9 cellular contexts compared by ENCODE assay signal in the genomic region with DNA sequence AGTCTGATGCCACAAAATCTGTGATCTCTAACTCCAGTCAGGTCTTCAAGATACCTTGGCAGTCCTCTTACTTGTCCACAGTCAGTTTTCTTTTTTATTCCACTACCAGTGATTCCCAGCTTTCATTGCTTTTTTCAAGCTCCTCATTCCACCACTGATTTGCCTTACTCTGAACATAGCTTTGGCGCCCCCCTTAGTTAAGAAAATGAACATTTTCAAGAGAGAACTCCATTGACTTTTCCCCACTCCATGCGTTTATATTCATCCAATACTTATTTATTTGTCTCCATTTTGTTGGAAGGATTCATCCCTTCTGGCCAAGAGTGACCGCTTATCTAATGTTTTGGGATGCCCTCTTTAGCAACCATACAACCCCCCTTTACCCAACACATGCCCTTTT. TPM values are rescaled to one million over a fixed set of nuclear protein-coding genes. Genes with fewer than 3 reads are reported as not detected.
A peak's percentile ranks its signal among the peaks of the same experiment; 100 is the strongest.
DNase-seq lines count a peak whose midpoint lies in the region; ATAC-seq and TF ChIP-seq lines count a peak whose summit lies in the region.
"Had no signal": no experiment of that assay in that cellular context is flagged by ENCODE, and none has a peak within 500 bp of the region (broad histone marks: within the 10 kb centered on the region; RNA-seq: fewer than 3 reads in every experiment).

No MANE protein-coding gene starts in this region.

- H4K20me1 ChIP-seq in PC-3 (ENCODE audit: low read length), result no peaks in the 10 kb centered on the region

- H3K9ac ChIP-seq in PC-3 (ENCODE audit: low read length), result no peak overlapping the region

- H3K36me3 ChIP-seq in PC-3 (ENCODE audit: low read depth, low read length), result no peaks in the 10 kb centered on the region; the same call in 1 of the 2 replicates

- BruUV-seq in PC-3 (replicated peaks; lab: Mats Ljungman, UMichigan), result no TSS peak

- no peak overlapping the region for H2AFZ ChIP-seq in PC-3 (ENCODE audit: low read length)

- no peak overlapping the region for H3K27ac ChIP-seq in PC-3 (ENCODE audit: low read length)

- TF ChIP-seq CTCF in GM20000 (IDR thresholded peaks at IDR 0.05; ENCODE audit: extremely low read depth, missing control alignments) (peak; percentile 16), PC-3 (conservative IDR thresholded peaks at IDR 0.05; ENCODE audit: low read depth, low read length) (peak; percentile 61)

- H3K4me1 ChIP-seq in PC-3 (ENCODE audit: insufficient read depth, low read length), result peaks cover 7% of the 10 kb centered on the region

- CTCF ChIA-PET in PC-3 (lab: Charles Lee), result interaction anchor here (0.6 to 1.0 kb wide), 2 partner anchors 86 to 99 kb away, joined by 3 to 6 read pairs; no protein-coding TSS in a partner anchor

- DNase-seq in ACHN (peak; percentile 31), GM20000 (ENCODE audit: low spot score) (no peak), PC-3 (peak; percentile 36), glomerular visceral epithelial cell (ENCODE audit: extremely low spot score) (peak; percentile 30), COLO668 (lab: John Stamatoyannopoulos, UW; ENCODE audit: unreplicated experiment) (no peak), DMS153 treated with DMSO at 0.1 percent for 48 hours (lab: John Stamatoyannopoulos, UW; ENCODE audit: unreplicated experiment) (no peak), posterior vena cava (ENCODE audit: low spot score) (no peak)
- DNase-seq: activated CD8-positive, alpha-beta memory T cell treated with anti-CD3 and anti-CD28 coated beads, Interleukin-2, amount 50 U/mL, for 48 hours had no signal

- in situ Hi-C loops in ACHN (cut with HindIII; ENCODE audit: low pct_ligation_motif_present, low pct_unique_long_range_greater_than_20kb, low sequenced_read_pairs), result loop anchor here (25.0 kb wide), 1 partner anchor 258 kb away; a partner anchor contains a TSS

- H3F3A ChIP-seq in PC-3 (ENCODE audit: low read length, unreplicated experiment), result no peaks in the 10 kb centered on the region

- H3K9me2 ChIP-seq in PC-3 (replicated peaks; ENCODE audit: low read length), result no peaks in the 10 kb centered on the region

- H3K4me3 ChIP-seq in PC-3 (ENCODE audit: low read length), result no peak overlapping the region

- H3K4me2 ChIP-seq in PC-3 (ENCODE audit: low read length), result no peak overlapping the region

- no peaks in the 10 kb centered on the region for H3K9me3 ChIP-seq in PC-3 (ENCODE audit: low read length)

- intact Hi-C loops in PC-3 (cut with micrococcal nuclease), result no loop called here
- intact Hi-C loops in posterior vena cava (cut with DNase I), result no loop called here

- no peaks in the 10 kb centered on the region for H3K79me2 ChIP-seq in PC-3 (ENCODE audit: low read length)

- ATAC-seq in PC-3 (no peak), GM21825 (IDR thresholded peaks at IDR 0.05; ENCODE audit: unreplicated experiment) (no peak)

- POLR2A ChIA-PET in PC-3 (lab: Charles Lee; ENCODE audit: unreplicated experiment), result no interaction called here

- no peaks in the 10 kb centered on the region for H3K27me3 ChIP-seq in PC-3 (ENCODE audit: low read length)

RNA-seq across cellular contexts. Expression of a gene that starts 33.9 kb away (rescaled TPM):
- 21.6 and 23.6 TPM in 2 replicates for total RNA-seq in PC-3 (2014; rRNA removed)
- total RNA-seq in posterior vena cava, result 10 to 100 TPM; 31.7 to 37.5 TPM

Comparison
In these comparisons a context has a peak if more than half of its experiments do, and no peak if none do; other contexts are left out.
1. DNase-seq: peak in ACHN (single experiment), PC-3 (single experiment) and glomerular visceral epithelial cell (single experiment); none in GM20000 (single experiment), COLO668 (single experiment), DMS153 treated with DMSO at 0.1 percent for 48 hours (single experiment) and posterior vena cava (single experiment).